In genomic region chr2:38233231-38233983, GRCh38 we compare ENCODE assay signal across 10 cellular contexts.
DNase-seq lines count a peak whose midpoint lies in the region; ATAC-seq and TF ChIP-seq lines count a peak whose summit lies in the region.
"Had no signal": no experiment of that assay in that cellular context is flagged by ENCODE, and none has a peak within 500 bp of the region (broad histone marks: within the 10 kb centered on the region; RNA-seq: fewer than 3 reads in every experiment).

No MANE protein-coding gene starts in this region.

- H3K27me3 Mint-ChIP-seq in osteocyte (ENCODE audit: unreplicated experiment), result peaks cover 3% of the 10 kb centered on the region

- no peak for ATAC-seq in left colon
- ATAC-seq: HepG2 had no signal

- peaks cover 30% of the 10 kb centered on the region for H3K4me1 Mint-ChIP-seq in osteocyte (ENCODE audit: unreplicated experiment)

- intact Hi-C loops in left colon (cut with DNase I, micrococcal nuclease), result no loop called here

- DNase-seq in EH (ENCODE audit: low read depth), result peak; percentile 75
- peak; percentile 52 for DNase-seq in NCI-H226
- DNase-seq in fibroblast of gingiva (ENCODE audit: low read depth), result peak; percentile 89
- no peak for DNase-seq in osteocyte (ENCODE audit: extremely low spot score, unreplicated experiment)
- DNase-seq in SK-N-DZ (ENCODE audit: low spot score), result no peak
- DNase-seq in left colon, result no peak
- no peak for DNase-seq in globus pallidus (ENCODE audit: low spot score)
- no peak for DNase-seq in islet precursor cell
- DNase-seq: activated CD4-positive, alpha-beta memory T cell treated with anti-CD3 and anti-CD28 coated beads for 36 hours had no signal

- H3K36me3 Mint-ChIP-seq in osteocyte (ENCODE audit: unreplicated experiment), result no peaks in the 10 kb centered on the region
- H3K36me3 Mint-ChIP-seq: activated CD4-positive, alpha-beta memory T cell treated with anti-CD3 and anti-CD28 coated beads for 36 hours had no signal

- peak; percentile 29 for TF ChIP-seq CTCF in osteocyte (IDR thresholded peaks at IDR 0.05)

- H3K4me3 Mint-ChIP-seq in osteocyte (ENCODE audit: unreplicated experiment), result no peak overlapping the region
- H3K4me3 Mint-ChIP-seq: activated CD4-positive, alpha-beta memory T cell treated with anti-CD3 and anti-CD28 coated beads for 36 hours had no signal

- peaks cover 10% of the 10 kb centered on the region for H3K9me3 Mint-ChIP-seq in osteocyte (ENCODE audit: unreplicated experiment)
- H3K9me3 Mint-ChIP-seq: activated CD4-positive, alpha-beta memory T cell treated with anti-CD3 and anti-CD28 coated beads for 36 hours had no signal

- H3K27ac Mint-ChIP-seq in osteocyte (ENCODE audit: unreplicated experiment), result peak overlapping the region; percentile 53
- H3K27ac Mint-ChIP-seq: activated CD4-positive, alpha-beta memory T cell treated with anti-CD3 and anti-CD28 coated beads for 36 hours had no signal

Comparison
In these comparisons a context has a peak if more than half of its experiments do, and no peak if none do; other contexts are left out.
1. DNase-seq: peak in EH (single experiment), NCI-H226 (single experiment) and fibroblast of gingiva (single experiment); none in osteocyte (single experiment), SK-N-DZ (single experiment), left colon (0 of 2), globus pallidus (single experiment) and islet precursor cell (single experiment).